Comparison of ENCODE assay signal across 12 cellular contexts in the genomic region with DNA sequence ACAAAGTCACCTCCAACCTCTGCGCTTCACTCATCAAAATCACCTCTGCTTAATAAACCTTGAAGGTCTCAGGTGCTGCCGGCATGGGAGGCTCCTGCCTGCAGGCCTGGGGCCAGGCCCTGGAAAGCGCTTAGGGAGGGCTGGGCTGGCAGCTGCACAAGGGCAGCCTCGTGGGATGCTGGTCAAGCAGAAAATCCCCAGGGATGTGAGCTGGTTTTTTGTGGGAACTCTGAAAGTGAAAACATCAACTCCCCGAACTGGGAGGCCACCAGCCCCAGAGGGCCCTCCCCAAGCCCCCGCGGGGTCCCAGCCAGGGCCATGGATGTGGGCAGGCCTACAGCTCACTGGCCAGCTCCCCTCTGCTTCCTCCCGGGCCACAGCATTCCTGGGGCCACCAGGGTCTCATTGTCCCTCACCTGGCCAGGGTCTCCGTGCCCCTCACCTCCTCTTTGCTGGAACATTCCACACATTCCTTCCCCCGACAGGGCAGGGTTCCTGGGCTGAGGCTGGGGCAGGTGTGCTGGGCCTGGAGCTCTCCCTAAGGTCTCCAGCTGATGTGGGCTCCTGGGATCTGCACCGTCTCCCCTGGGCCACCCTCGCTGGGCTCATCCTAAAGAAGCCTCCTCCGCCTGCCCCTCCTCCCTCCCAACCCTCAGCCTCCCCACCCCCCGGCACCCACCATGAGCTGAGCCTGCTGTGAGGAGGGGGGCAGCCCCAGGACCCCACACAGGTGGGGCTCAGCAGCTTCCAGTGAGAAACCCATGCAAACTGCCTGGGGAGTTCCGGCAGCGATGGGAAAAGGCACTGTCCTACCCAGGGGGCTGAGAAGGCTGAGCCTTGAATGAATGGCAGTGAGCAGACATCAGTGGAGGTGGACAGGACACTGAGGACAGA. TPM values are rescaled to one million over a fixed set of nuclear protein-coding genes. Genes with fewer than 3 reads are reported as not detected.
DNase-seq lines count a peak whose midpoint lies in the region; FAIRE-seq and TF ChIP-seq lines count a peak whose summit lies in the region.
"Had no signal": no experiment of that assay in that cellular context is flagged by ENCODE, and none has a peak within 500 bp of the region (broad histone marks: within the 10 kb centered on the region; RNA-seq: fewer than 3 reads in every experiment).

No MANE protein-coding gene starts in this region.

- TF ChIP-seq POLR2A in esophagus muscularis mucosa (IDR thresholded peaks at IDR 0.05; ENCODE audit: low read depth): no peak

- CTCF ChIA-PET in activated CD4-positive, alpha-beta memory T cell treated with anti-CD3 and anti-CD28 coated beads, Interleukin-2, amount 10 ng/mL, durations not matched to agents 7 days and 5 days (lab: Charles Lee): no interaction called here

- peak; percentile 6 for DNase-seq in activated naive CD4-positive, alpha-beta T cell treated with anti-CD3 and anti-CD28 coated beads, Interleukin-2, amount 50 U/mL, for 16 hours
- DNase-seq in activated naive CD4-positive, alpha-beta T cell (lab: John Stamatoyannopoulos, UW): no peak
- DNase-seq in esophagus muscularis mucosa (ENCODE audit: extremely low spot score): no peak
- peak; percentile 51 for DNase-seq in mesenchymal stem cell
- DNase-seq in tibial artery: peak; percentile 57 to 94
- DNase-seq in NCI-H510A treated with DMSO at 0.1 percent for 48 hours (lab: John Stamatoyannopoulos, UW): no peak
- no peak for DNase-seq in activated CD4-positive, alpha-beta memory T cell treated with anti-CD3 and anti-CD28 coated beads, Interleukin-2, amount 10 ng/mL, durations not matched to agents 7 days and 5 days
- no peak for DNase-seq in HTR-8/SVneo (ENCODE audit: insufficient read length, low spot score)
- DNase-seq: DMS79; effector memory CD8-positive, alpha-beta T cell; naive B cell had no signal

- peak overlapping the region; percentile 58 to 77 for H3K4ac ChIP-seq in mesenchymal stem cell (ENCODE audit: low read depth in 1 of 2, low read length in 2 of 2)

- no peak overlapping the region for H3K4me3 Mint-ChIP-seq in activated CD4-positive, alpha-beta memory T cell treated with anti-CD3 and anti-CD28 coated beads, Interleukin-2, amount 10 ng/mL, durations not matched to agents 7 days and 5 days
- H3K4me3 Mint-ChIP-seq: stimulated activated memory B cell treated with anti-CD40 and anti-IgM and Interleukin-4, amounts not matched to agents 10 μg/mL and 1 μg/mL and 100 μg/mL, for 72 hours had no signal

- peak overlapping the region; percentile 45 for H2BK5ac ChIP-seq in mesenchymal stem cell (ENCODE audit: low read depth, low read length, poor library complexity, severe bottlenecking)

- H3K27ac ChIP-seq in esophagus muscularis mucosa (replicated peaks in 1 of 4) (peak overlapping the region; percentile 80 to 84 (median 83)), mesenchymal stem cell (ENCODE audit: low read length, poor library complexity, severe bottlenecking) (peak overlapping the region; percentile 26), tibial artery (peak overlapping the region; percentile 96 to 99)

- H3K9me3 ChIP-seq in esophagus muscularis mucosa: no peaks in the 10 kb centered on the region
- H3K9me3 ChIP-seq in mesenchymal stem cell (ENCODE audit: control insufficient read depth, low read length): no peaks in the 10 kb centered on the region
- H3K9me3 ChIP-seq in tibial artery: no peaks in the 10 kb centered on the region

- H3K4me1 Mint-ChIP-seq in activated CD4-positive, alpha-beta memory T cell treated with anti-CD3 and anti-CD28 coated beads, Interleukin-2, amount 10 ng/mL, durations not matched to agents 7 days and 5 days: peaks cover 3% of the 10 kb centered on the region

- H2AK5ac ChIP-seq in mesenchymal stem cell (ENCODE audit: low read length, severe bottlenecking): peak overlapping the region; percentile 60

- H3K4me1 ChIP-seq in esophagus muscularis mucosa (peaks cover 40 to 72% (median 68%) of the 10 kb centered on the region in 4 donors), mesenchymal stem cell (ENCODE audit: control insufficient read depth, insufficient read depth, low read depth, low read length) (peaks cover 75% of the 10 kb centered on the region), tibial artery (peaks cover 0 to 72% (median 61%) of the 10 kb centered on the region in 4 donors)

- H3K14ac ChIP-seq in mesenchymal stem cell (ENCODE audit: low read length in 2 of 2): peak overlapping the region in 1 of 2 experiments; percentile 73

- H3K79me1 ChIP-seq in mesenchymal stem cell (replicated peaks; ENCODE audit: low read length, poor library complexity, severe bottlenecking): peaks cover 3% of the 10 kb centered on the region

- H3K4me2 ChIP-seq in mesenchymal stem cell (ENCODE audit: low read length, poor library complexity, severe bottlenecking): no peak overlapping the region

- no peak overlapping the region for H2AFZ ChIP-seq in mesenchymal stem cell (ENCODE audit: low read depth, low read length)

- H3K9me3 Mint-ChIP-seq in activated CD4-positive, alpha-beta memory T cell treated with anti-CD3 and anti-CD28 coated beads, Interleukin-2, amount 10 ng/mL, durations not matched to agents 7 days and 5 days: no peaks in the 10 kb centered on the region
- H3K9me3 Mint-ChIP-seq: effector memory CD8-positive, alpha-beta T cell; stimulated activated memory B cell treated with anti-CD40 and anti-IgM and Interleukin-4, amounts not matched to agents 10 μg/mL and 1 μg/mL and 100 μg/mL, for 72 hours had no signal

- H4K91ac ChIP-seq in mesenchymal stem cell (ENCODE audit: low read length): peak overlapping the region; percentile 74

- H3K9ac ChIP-seq in mesenchymal stem cell (ENCODE audit: low read length): no peak overlapping the region

- peaks cover 2% of the 10 kb centered on the region for H3K27me3 Mint-ChIP-seq in activated CD4-positive, alpha-beta memory T cell treated with anti-CD3 and anti-CD28 coated beads, Interleukin-2, amount 10 ng/mL, durations not matched to agents 7 days and 5 days

- no peak overlapping the region for H3K27ac Mint-ChIP-seq in activated CD4-positive, alpha-beta memory T cell treated with anti-CD3 and anti-CD28 coated beads, Interleukin-2, amount 10 ng/mL, durations not matched to agents 7 days and 5 days
- H3K27ac Mint-ChIP-seq: stimulated activated memory B cell treated with anti-CD40 and anti-IgM and Interleukin-4, amounts not matched to agents 10 μg/mL and 1 μg/mL and 100 μg/mL, for 72 hours had no signal

- H4K8ac ChIP-seq in mesenchymal stem cell (ENCODE audit: low read length): peak overlapping the region; percentile 31

- H2BK15ac ChIP-seq in mesenchymal stem cell (ENCODE audit: low read depth, poor library complexity, severe bottlenecking): peak overlapping the region; percentile 17

- H3K36me3 ChIP-seq in esophagus muscularis mucosa (no peaks in the 10 kb centered on the region), mesenchymal stem cell (ENCODE audit: control insufficient read depth in 1 of 2, insufficient read depth in 2 of 2, low read depth in 1 of 2, low read length in 2 of 2) (peaks cover 0 to 8% of the 10 kb centered on the region in 2 experiments), tibial artery (no peaks in the 10 kb centered on the region)

- no peaks in the 10 kb centered on the region for H3K27me3 ChIP-seq in esophagus muscularis mucosa
- peaks cover 0 to 24% of the 10 kb centered on the region in 2 experiments for H3K27me3 ChIP-seq in mesenchymal stem cell (ENCODE audit: control insufficient read depth in 1 of 2, insufficient read depth in 1 of 2, low read length in 2 of 2)
- no peaks in the 10 kb centered on the region for H3K27me3 ChIP-seq in tibial artery

- no peaks in the 10 kb centered on the region for H3K36me3 Mint-ChIP-seq in activated CD4-positive, alpha-beta memory T cell treated with anti-CD3 and anti-CD28 coated beads, Interleukin-2, amount 10 ng/mL, durations not matched to agents 7 days and 5 days (ENCODE audit: low read depth)
- H3K36me3 Mint-ChIP-seq: naive B cell; stimulated activated memory B cell treated with anti-CD40 and anti-IgM and Interleukin-4, amounts not matched to agents 10 μg/mL and 1 μg/mL and 100 μg/mL, for 72 hours had no signal

- no peak for FAIRE-seq in HTR-8/SVneo (lab: Jason Lieb, UNC)

- POLR2A ChIA-PET in activated CD4-positive, alpha-beta memory T cell treated with anti-CD3 and anti-CD28 coated beads, Interleukin-2, amount 10 ng/mL, durations not matched to agents 7 days and 5 days (lab: Charles Lee): no interaction called here

- peak overlapping the region; percentile 23 for H2BK120ac ChIP-seq in mesenchymal stem cell (ENCODE audit: low read depth, low read length)

- H3K23ac ChIP-seq in mesenchymal stem cell (ENCODE audit: low read length in 2 of 2): no peak overlapping the region

- 84% methylated on average over 11 of the region's 16 CpGs for WGBS in esophagus muscularis mucosa
- 79% methylated on average over 16 of the region's 16 CpGs for WGBS in mesenchymal stem cell

- H3K18ac ChIP-seq in mesenchymal stem cell (ENCODE audit: low read depth in 1 of 2, low read length in 2 of 2): peak overlapping the region in 1 of 2 experiments; percentile 86

- no peak for TF ChIP-seq EP300 in esophagus muscularis mucosa (IDR thresholded peaks at IDR 0.05)

- H2BK12ac ChIP-seq in mesenchymal stem cell (ENCODE audit: low read length in 2 of 2): peak overlapping the region; percentile 95 to 99

- intact Hi-C loops in esophagus muscularis mucosa (cut with DNase I) (no loop called here), tibial artery (cut with DNase I; ENCODE audit: low total_unique reads) (no loop called here)

- H3K4me3 ChIP-seq in esophagus muscularis mucosa (no peak overlapping the region), mesenchymal stem cell (ENCODE audit: insufficient read depth in 1 of 2, low read depth in 1 of 2, low read length in 2 of 2) (no peak overlapping the region), tibial artery (peak overlapping the region; percentile 13 to 20)

- no peak for TF ChIP-seq CTCF in esophagus muscularis mucosa (IDR thresholded peaks at IDR 0.05)
- no peak for TF ChIP-seq CTCF in tibial artery (IDR thresholded peaks at IDR 0.05)

RNA-seq across cellular contexts. Expression of a gene that starts 36.0 kb away (rescaled TPM):
- total RNA-seq in esophagus muscularis mucosa: 10 to 100 TPM; 15.8 to 21.6 (median 18.7) TPM
- 75.1 TPM for polyA plus RNA-seq in mesenchymal stem cell (2013, experiment 1 of 2)
- polyA plus RNA-seq in mesenchymal stem cell (2013, experiment 2 of 2): 76.3 TPM
- 10 to 100 TPM; 23.5 to 25.1 TPM for total RNA-seq in activated CD4-positive, alpha-beta memory T cell treated with anti-CD3 and anti-CD28 coated beads, Interleukin-2, amount 10 ng/mL, durations not matched to agents 7 days and 5 days

Comparison
In these comparisons a context has a peak if more than half of its experiments do, and no peak if none do; other contexts are left out.
1. DNase-seq: peak in activated naive CD4-positive, alpha-beta T cell treated with anti-CD3 and anti-CD28 coated beads, Interleukin-2, amount 50 U/mL, for 16 hours (single experiment), mesenchymal stem cell (single experiment) and tibial artery (2 of 2); none in activated naive CD4-positive, alpha-beta T cell (0 of 4), esophagus muscularis mucosa (single experiment), NCI-H510A treated with DMSO at 0.1 percent for 48 hours (single experiment), activated CD4-positive, alpha-beta memory T cell treated with anti-CD3 and anti-CD28 coated beads, Interleukin-2, amount 10 ng/mL, durations not matched to agents 7 days and 5 days (single experiment) and HTR-8/SVneo (single experiment).
2. H3K27ac ChIP-seq: peak in every context shown above with its lines; median percentile 98 in tibial artery; 83 in esophagus muscularis mucosa; 26 in mesenchymal stem cell.
3. H3K4me3 ChIP-seq: peak in tibial artery (2 of 2); none in esophagus muscularis mucosa (0 of 4) and mesenchymal stem cell (0 of 2).